1 cellular context compared by ENCODE assay signal in the genomic region with DNA sequence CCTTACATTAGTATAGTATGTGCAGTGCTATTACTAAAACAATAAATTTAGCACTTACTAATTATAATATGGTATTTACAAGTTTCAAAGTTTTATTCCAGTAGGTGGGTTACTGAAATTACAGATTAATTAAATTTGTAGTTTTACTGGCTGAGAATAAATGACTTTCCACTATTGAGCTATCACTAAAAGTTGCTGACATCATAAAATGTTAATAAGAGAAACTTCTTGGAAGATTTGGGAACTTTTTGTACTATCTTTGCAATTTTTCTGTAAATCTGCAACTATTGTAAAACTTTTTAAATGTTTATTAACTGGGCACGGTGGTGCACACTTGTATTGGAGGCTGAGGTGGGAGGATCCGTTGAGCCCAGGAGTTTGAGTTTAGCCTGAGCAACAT.
TF ChIP-seq lines count a peak whose summit lies in the region.

No MANE protein-coding gene starts in this region.

TF ChIP-seq in A549, 52 proteins besides CTCF, POLR2A, EP300 and RAD21 (continued from another document):
- TF ChIP-seq MAFK (IDR thresholded peaks at IDR 0.05; ENCODE audit: partially characterized antibody), result peak; percentile 57
